In genomic region chr17:50173335-50173941, GRCh38 we compare ENCODE assay signal across 2 cellular contexts.
A peak's percentile ranks its signal among the peaks of the same experiment; 100 is the strongest.
TF ChIP-seq lines count a peak whose summit lies in the region.

No MANE protein-coding gene starts in this region.

TF ChIP-seq in Ishikawa, 13 proteins besides CTCF, POLR2A, EP300 and RAD21:
- peak; percentile 84 for TF ChIP-seq MAX (IDR thresholded peaks at IDR 0.05)
- peak; percentile 27; the same call in 1 of the 2 replicates for TF ChIP-seq TCF12 (IDR thresholded peaks at IDR 0.05; ENCODE audit: low read depth)
- no peak for TF ChIP-seq CEBPB (IDR thresholded peaks at IDR 0.05)
- peak; percentile 68 for TF ChIP-seq TEAD4 (IDR thresholded peaks at IDR 0.05)
- no peak for TF ChIP-seq ZBTB7A (IDR thresholded peaks at IDR 0.05; ENCODE audit: low read depth)
- 0 out of 2 replicates have a peak, but pooled peaks have one; percentile 27 for TF ChIP-seq NFIC (IDR thresholded peaks at IDR 0.05)
- TF ChIP-seq YY1 (IDR thresholded peaks at IDR 0.05; ENCODE audit: low read depth), result no peak

TF ChIP-seq in endothelial cell of umbilical vein, 7 proteins besides CTCF, POLR2A, EP300 and RAD21:
- no peak for TF ChIP-seq GATA2 (IDR thresholded peaks at IDR 0.05; ENCODE audit: insufficient read depth, insufficient read length, low read depth, low read length)
- TF ChIP-seq EZH2 (IDR thresholded peaks at IDR 0.05; ENCODE audit: borderline replicate concordance, low read depth, low read length, severe bottlenecking), result no peak
- TF ChIP-seq MAX (IDR thresholded peaks at IDR 0.05; ENCODE audit: insufficient read depth, insufficient read length), result no peak
- no peak for TF ChIP-seq POLR2AphosphoS5 (IDR thresholded peaks at IDR 0.05; ENCODE audit: insufficient read depth, low read depth, low read length)
- no peak for TF ChIP-seq FOS (IDR thresholded peaks at IDR 0.05; ENCODE audit: borderline replicate concordance, insufficient read depth, low read length)
- TF ChIP-seq MYC (IDR thresholded peaks at IDR 0.05; ENCODE audit: low read depth, low read length), result no peak
- TF ChIP-seq JUN (IDR thresholded peaks at IDR 0.05; ENCODE audit: borderline replicate concordance, insufficient read depth, insufficient read length, low read depth), result no peak
